8 cellular contexts compared by ENCODE assay signal in genomic region chr3:66302288-66302687, GRCh38.
DNase-seq lines count a peak whose midpoint lies in the region; ATAC-seq and TF ChIP-seq lines count a peak whose summit lies in the region.

No MANE protein-coding gene starts in this region.

- intact Hi-C loops in stomach (cut with DNase I; ENCODE audit: low total_unique reads) = no loop called here

- peak; percentile 47 for DNase-seq in stimulated activated CD4-positive, alpha-beta T cell treated with anti-CD3 and anti-CD28 coated beads, Interleukin-1b, Interleukin-23, amount 100 ng/mL, for 48 hours
- no peak for DNase-seq in stimulated activated CD4-positive, alpha-beta T cell treated with anti-CD3 and anti-CD28 coated beads, Interleukin-4, amount 100 ng/mL, for 1 hour
- DNase-seq in activated naive CD4-positive, alpha-beta T cell treated with anti-CD3 and anti-CD28 coated beads, Interleukin-2, amount 50 U/mL, for 16 hours = peak; percentile 18
- DNase-seq in stomach = no peak
- no peak for DNase-seq in DMS53 treated with DMSO at 0.1 percent for 48 hours (lab: John Stamatoyannopoulos, UW; ENCODE audit: unreplicated experiment)
- no peak for DNase-seq in DMS 273 treated with DMSO at 0.1 percent for 48 hours (lab: John Stamatoyannopoulos, UW)
- DNase-seq in DMS79 (lab: John Stamatoyannopoulos, UW) = no peak

- no peak for TF ChIP-seq EP300 in stomach (IDR thresholded peaks at IDR 0.05)

- H3K4me3 ChIP-seq in stomach = no peak overlapping the region

- no peak for TF ChIP-seq CTCF in stomach (IDR thresholded peaks at IDR 0.05)

- peak overlapping the region in 4 of 5 donors; percentile 16 to 67 (median 57) for H3K27ac ChIP-seq in stomach

- H3K27me3 ChIP-seq in stomach = no peaks in the 10 kb centered on the region

- WGBS in stomach, 5 donors = 75 to 87% (median 81%) methylated on average over 3 of the region's 3 CpGs

- H3K4me1 ChIP-seq in stomach = peaks cover 0 to 32% (median 10%) of the 10 kb centered on the region in 4 donors

- ATAC-seq in HG03378 (IDR thresholded peaks at IDR 0.05; ENCODE audit: unreplicated experiment) = peak; percentile 52

- no peaks in the 10 kb centered on the region for H3K36me3 ChIP-seq in stomach

- no peak for TF ChIP-seq POLR2A in stomach (IDR thresholded peaks at IDR 0.05)

- no peaks in the 10 kb centered on the region for H3K9me3 ChIP-seq in stomach

Comparison
In these comparisons a context has a peak if more than half of its experiments do, and no peak if none do; other contexts are left out.
1. DNase-seq: peak in stimulated activated CD4-positive, alpha-beta T cell treated with anti-CD3 and anti-CD28 coated beads, Interleukin-1b, Interleukin-23, amount 100 ng/mL, for 48 hours (single experiment) and activated naive CD4-positive, alpha-beta T cell treated with anti-CD3 and anti-CD28 coated beads, Interleukin-2, amount 50 U/mL, for 16 hours (single experiment); none in stimulated activated CD4-positive, alpha-beta T cell treated with anti-CD3 and anti-CD28 coated beads, Interleukin-4, amount 100 ng/mL, for 1 hour (single experiment), stomach (single experiment), DMS53 treated with DMSO at 0.1 percent for 48 hours (single experiment), DMS 273 treated with DMSO at 0.1 percent for 48 hours (single experiment) and DMS79 (single experiment).